12 cellular contexts compared by ENCODE assay signal in genomic region chrX:110743679-110744340, GRCh38. TPM values are rescaled to one million over a fixed set of nuclear protein-coding genes. Genes with fewer than 3 reads are reported as not detected.
A peak's percentile ranks its signal among the peaks of the same experiment; 100 is the strongest.
DNase-seq lines count a peak whose midpoint lies in the region; ATAC-seq and TF ChIP-seq lines count a peak whose summit lies in the region.
"Had no signal": no experiment of that assay in that cellular context is flagged by ENCODE, and none has a peak within 500 bp of the region (broad histone marks: within the 10 kb centered on the region; RNA-seq: fewer than 3 reads in every experiment).

No MANE protein-coding gene starts in this region.

- H3K36me3 Mint-ChIP-seq in HFFc6 (ENCODE audit: low read depth) (no peaks in the 10 kb centered on the region), nephron (ENCODE audit: low read depth) (no peaks in the 10 kb centered on the region)
- no peaks in the 10 kb centered on the region for H3K36me3 Mint-ChIP-seq in CD4-positive, alpha-beta memory T cell
- H3K36me3 Mint-ChIP-seq: stimulated activated effector memory CD8-positive, alpha-beta T cell treated with anti-CD3 and anti-CD28 coated beads, Interleukin-12 subunit alpha, Interleukin-12 subunit beta, amount 100 ng/mL, for 72 hours had no signal

- intact Hi-C loops in CD4-positive, alpha-beta memory T cell (cut with micrococcal nuclease), result no loop called here

- H3K79me2 ChIP-seq in OCI-LY3 (ENCODE audit: low read length), result no peaks in the 10 kb centered on the region
- H3K79me2 ChIP-seq: parathyroid adenoma had no signal

- POLR2A ChIA-PET in CD4-positive, alpha-beta memory T cell (lab: Charles Lee; ENCODE audit: partially characterized antibody), result no interaction called here

- H3K9me3 Mint-ChIP-seq in HFFc6 (no peaks in the 10 kb centered on the region), nephron (no peaks in the 10 kb centered on the region)
- H3K9me3 Mint-ChIP-seq in CD4-positive, alpha-beta memory T cell, result peaks cover 0 to 2% (median 0%) of the 10 kb centered on the region in 8 donors
- H3K9me3 Mint-ChIP-seq: stimulated activated effector memory CD8-positive, alpha-beta T cell treated with anti-CD3 and anti-CD28 coated beads, Interleukin-12 subunit alpha, Interleukin-12 subunit beta, amount 100 ng/mL, for 72 hours had no signal

- H3K4me1 Mint-ChIP-seq in HFFc6 (ENCODE audit: low read depth), result peaks cover 47% of the 10 kb centered on the region
- peaks cover 43% of the 10 kb centered on the region for H3K4me1 Mint-ChIP-seq in nephron
- no peaks in the 10 kb centered on the region for H3K4me1 Mint-ChIP-seq in CD4-positive, alpha-beta memory T cell
- H3K4me1 Mint-ChIP-seq: stimulated activated effector memory CD8-positive, alpha-beta T cell treated with anti-CD3 and anti-CD28 coated beads, Interleukin-12 subunit alpha, Interleukin-12 subunit beta, amount 100 ng/mL, for 72 hours had no signal

- H3K4me1 ChIP-seq in OCI-LY3 (ENCODE audit: low read length), result peaks cover 63% of the 10 kb centered on the region
- no peaks in the 10 kb centered on the region for H3K4me1 ChIP-seq in CD4-positive, alpha-beta memory T cell (ENCODE audit: insufficient read depth, low read length)
- H3K4me1 ChIP-seq: parathyroid adenoma had no signal

- H3K9ac ChIP-seq in OCI-LY3 (ENCODE audit: low read length), result 0 out of 2 replicates have a peak overlapping the region, but pooled peaks have one; percentile 11
- H3K9ac ChIP-seq: parathyroid adenoma had no signal

- no peaks in the 10 kb centered on the region for H3K27me3 ChIP-seq in OCI-LY3 (ENCODE audit: low read depth, low read length)
- H3K27me3 ChIP-seq in CD4-positive, alpha-beta memory T cell (ENCODE audit: insufficient read depth, low read length), result no peaks in the 10 kb centered on the region

- no peaks in the 10 kb centered on the region for H3K36me3 ChIP-seq in OCI-LY3 (replicated peaks; ENCODE audit: low read depth, low read length)
- no peaks in the 10 kb centered on the region for H3K36me3 ChIP-seq in CD4-positive, alpha-beta memory T cell (ENCODE audit: insufficient read depth, low read length)

- DNase-seq in HFFc6 (no peak), NCI-H748 (lab: John Stamatoyannopoulos, UW; ENCODE audit: unreplicated experiment) (no peak), GOT3 (lab: John Stamatoyannopoulos, UW) (no peak), NCI-H1694 treated with DMSO at 0.1 percent for 48 hours (lab: John Stamatoyannopoulos, UW) (no peak)
- DNase-seq in CD4-positive, alpha-beta memory T cell, result no peak
- DNase-seq: activated CD4-positive, alpha-beta T cell treated with anti-CD3 and anti-CD28 coated beads for 4 hours had no signal

- no peak overlapping the region for H3K4me3 ChIP-seq in OCI-LY3 (ENCODE audit: low read length)
- H3K4me3 ChIP-seq in CD4-positive, alpha-beta memory T cell (ENCODE audit: low read length in 2 of 2), result no peak overlapping the region

- no peaks in the 10 kb centered on the region for H3K9me3 ChIP-seq in OCI-LY3 (ENCODE audit: insufficient read depth, low read length)
- H3K9me3 ChIP-seq in CD4-positive, alpha-beta memory T cell (ENCODE audit: control insufficient read depth in 1 of 2, low read length in 2 of 2), result no peaks in the 10 kb centered on the region

- H3K27ac Mint-ChIP-seq in HFFc6 (peak overlapping the region; percentile 76), nephron (peak overlapping the region; percentile 26 to 61 (median 52))
- no peak overlapping the region for H3K27ac Mint-ChIP-seq in CD4-positive, alpha-beta memory T cell
- H3K27ac Mint-ChIP-seq: stimulated activated effector memory CD8-positive, alpha-beta T cell treated with anti-CD3 and anti-CD28 coated beads, Interleukin-12 subunit alpha, Interleukin-12 subunit beta, amount 100 ng/mL, for 72 hours had no signal

- peak overlapping the region; percentile 77; the same call in 1 of the 2 replicates for H2AFZ ChIP-seq in OCI-LY3 (ENCODE audit: low read depth, low read length)
- H2AFZ ChIP-seq: parathyroid adenoma had no signal

- TF ChIP-seq CTCF in HFFc6 (IDR thresholded peaks at IDR 0.05), result no peak
- no peak for TF ChIP-seq CTCF in OCI-LY3 (IDR thresholded peaks at IDR 0.05; ENCODE audit: low read depth, low read length)
- TF ChIP-seq CTCF in nephron (IDR thresholded peaks at IDR 0.05; ENCODE audit: unreplicated experiment in 3 of 3), result no peak

- no peaks in the 10 kb centered on the region for H3K27me3 Mint-ChIP-seq in HFFc6 (ENCODE audit: insufficient read depth)
- no peaks in the 10 kb centered on the region for H3K27me3 Mint-ChIP-seq in nephron (ENCODE audit: low read depth)
- peaks cover 0 to 2% of the 10 kb centered on the region in 2 donors for H3K27me3 Mint-ChIP-seq in CD4-positive, alpha-beta memory T cell

- peak overlapping the region; percentile 33 for H3K27ac ChIP-seq in OCI-LY3 (ENCODE audit: low read length)
- H3K27ac ChIP-seq in CD4-positive, alpha-beta memory T cell (ENCODE audit: low read depth, low read length), result no peak overlapping the region
- H3K27ac ChIP-seq: parathyroid adenoma had no signal

- CTCF ChIA-PET in CD4-positive, alpha-beta memory T cell (lab: Charles Lee; ENCODE audit: partially characterized antibody), result no interaction called here

- peak overlapping the region; percentile 7; the same call in 1 of the 2 replicates for H3K4me3 Mint-ChIP-seq in HFFc6
- no peak overlapping the region for H3K4me3 Mint-ChIP-seq in nephron
- no peak overlapping the region for H3K4me3 Mint-ChIP-seq in CD4-positive, alpha-beta memory T cell
- H3K4me3 Mint-ChIP-seq: stimulated activated effector memory CD8-positive, alpha-beta T cell treated with anti-CD3 and anti-CD28 coated beads, Interleukin-12 subunit alpha, Interleukin-12 subunit beta, amount 100 ng/mL, for 72 hours had no signal

- peak overlapping the region; percentile 55 for H3K4me2 ChIP-seq in OCI-LY3 (ENCODE audit: low read length)

- no peaks in the 10 kb centered on the region for H4K20me1 ChIP-seq in OCI-LY3 (ENCODE audit: insufficient read depth, low read length)

- ATAC-seq in GM18870 (IDR thresholded peaks at IDR 0.05; ENCODE audit: unreplicated experiment), result peak; percentile 73
- ATAC-seq: stimulated activated effector memory CD8-positive, alpha-beta T cell treated with anti-CD3 and anti-CD28 coated beads, Interleukin-12 subunit alpha, Interleukin-12 subunit beta, amount 100 ng/mL, for 72 hours had no signal

RNA-seq across cellular contexts. Expression of gene CHRDL1, which starts 51.8 kb away (rescaled TPM):
- 1 to 10 TPM in 4 of 6 experiments, under 1 TPM in 2; 0.47 to 3.0 (median 2.3) TPM for total RNA-seq in HFFc6 (2021; fragmentation: NEBNext Ultra II Directional; extraction: Animal tissue kit (Norgen Biotek cat#: 25700))
- not detected for total RNA-seq in CD4-positive, alpha-beta memory T cell
- polyA plus RNA-seq in CD4-positive, alpha-beta memory T cell, result not detected
- total RNA-seq: lung microvascular endothelial cell had no signal

Comparison
In these comparisons a context has a peak if more than half of its experiments do, and no peak if none do; other contexts are left out.
1. H3K27ac Mint-ChIP-seq: peak in HFFc6 (single experiment) and nephron (3 of 3); none in CD4-positive, alpha-beta memory T cell (0 of 7).